ENCODE assay signal across 18 cellular contexts in genomic region chr4:173436866-173437265, GRCh38. TPM values are rescaled to one million over a fixed set of nuclear protein-coding genes. Genes with fewer than 3 reads are reported as not detected.
"Had no signal": no experiment of that assay in that cellular context is flagged by ENCODE, and none has a peak within 500 bp of the region (broad histone marks: within the 10 kb centered on the region; RNA-seq: fewer than 3 reads in every experiment).

No MANE protein-coding gene starts in this region.

- H3K27me3 Mint-ChIP-seq: activated CD8-positive, alpha-beta T cell treated with anti-CD3 and anti-CD28 coated beads for 36 hours; T-helper 17 cell had no signal

- H3K27ac Mint-ChIP-seq: activated CD8-positive, alpha-beta T cell treated with anti-CD3 and anti-CD28 coated beads for 36 hours; natural killer cell treated with Interleukin-12 subunit alpha and Interleukin-12 subunit beta and Interleukin-15 and Interleukin-18, amount 100 ng/mL, for 72 hours; stimulated activated effector memory CD8-positive, alpha-beta T cell treated with anti-CD3 and anti-CD28 coated beads, Interleukin-12 subunit alpha, Interleukin-12 subunit beta, amount 100 ng/mL, for 72 hours; T-helper 17 cell; WTC11 had no signal

- H3K36me3 ChIP-seq: left lung, prostate gland had no signal

- H3K4me1 ChIP-seq: left lung, prostate gland had no signal

- H3K36me3 Mint-ChIP-seq: natural killer cell treated with Interleukin-12 subunit alpha and Interleukin-12 subunit beta and Interleukin-15 and Interleukin-18, amount 100 ng/mL, for 72 hours; stimulated activated effector memory CD8-positive, alpha-beta T cell treated with anti-CD3 and anti-CD28 coated beads, Interleukin-12 subunit alpha, Interleukin-12 subunit beta, amount 100 ng/mL, for 72 hours had no signal

- DNase-seq: activated CD4-positive, alpha-beta T cell treated with anti-CD3 and anti-CD28 coated beads for 4 hours; activated CD8-positive, alpha-beta T cell treated with anti-CD3 and anti-CD28 coated beads for 36 hours; activated effector memory CD4-positive, alpha-beta T cell treated with Interleukin-2 at 50 U/mL for 16 hours; activated naive CD4-positive, alpha-beta T cell treated with anti-CD3 and anti-CD28 coated beads, Interleukin-2, amount 50 U/mL, for 16 hours; activated T-cell treated with anti-CD3 and anti-CD28 coated beads, Interleukin-2, amount 50 U/mL, for 4 hours; dorsolateral prefrontal cortex; hypothalamus; kidney; left lung; mammary epithelial cell; mucosa of descending colon; occipital lobe; T-helper 17 cell had no signal

- H3K27me3 ChIP-seq: dorsolateral prefrontal cortex, left lung had no signal

- H3K9me3 ChIP-seq: mucosa of descending colon, prostate gland had no signal

- H3K9me3 Mint-ChIP-seq: activated T-cell treated with anti-CD3 and anti-CD28 coated beads, Interleukin-2, amount 50 U/mL, for 4 hours; natural killer cell treated with Interleukin-12 subunit alpha and Interleukin-12 subunit beta and Interleukin-15 and Interleukin-18, amount 100 ng/mL, for 72 hours; stimulated activated effector memory CD8-positive, alpha-beta T cell treated with anti-CD3 and anti-CD28 coated beads, Interleukin-12 subunit alpha, Interleukin-12 subunit beta, amount 100 ng/mL, for 72 hours had no signal

- H3K4me3 Mint-ChIP-seq: activated CD8-positive, alpha-beta T cell treated with anti-CD3 and anti-CD28 coated beads for 36 hours; activated T-cell treated with anti-CD3 and anti-CD28 coated beads, Interleukin-2, amount 50 U/mL, for 4 hours; natural killer cell treated with Interleukin-12 subunit alpha and Interleukin-12 subunit beta and Interleukin-15 and Interleukin-18, amount 100 ng/mL, for 72 hours; stimulated activated effector memory CD8-positive, alpha-beta T cell treated with anti-CD3 and anti-CD28 coated beads, Interleukin-12 subunit alpha, Interleukin-12 subunit beta, amount 100 ng/mL, for 72 hours; T-helper 17 cell; WTC11 had no signal

- ATAC-seq: activated CD8-positive, alpha-beta T cell treated with anti-CD3 and anti-CD28 coated beads for 36 hours; activated T-cell treated with anti-CD3 and anti-CD28 coated beads, Interleukin-2, amount 50 U/mL, for 4 hours; mucosa of descending colon; natural killer cell treated with Interleukin-12 subunit alpha and Interleukin-12 subunit beta and Interleukin-15 and Interleukin-18, amount 100 ng/mL, for 72 hours; stimulated activated effector memory CD8-positive, alpha-beta T cell treated with anti-CD3 and anti-CD28 coated beads, Interleukin-12 subunit alpha, Interleukin-12 subunit beta, amount 100 ng/mL, for 72 hours; T-helper 17 cell had no signal

- H3K4me3 ChIP-seq: dorsolateral prefrontal cortex, left lung, mucosa of descending colon, prostate gland had no signal

- H3K27ac ChIP-seq: dorsolateral prefrontal cortex, left lung, prostate gland had no signal

RNA-seq across cellular contexts. Expression of gene SCRG1, which starts 38.0 kb away (rescaled TPM):
- total RNA-seq: activated CD8-positive, alpha-beta T cell treated with anti-CD3 and anti-CD28 coated beads for 36 hours; activated T-cell treated with anti-CD3 and anti-CD28 coated beads, Interleukin-2, amount 50 U/mL, for 4 hours; glomerular endothelial cell; natural killer cell treated with Interleukin-12 subunit alpha and Interleukin-12 subunit beta and Interleukin-15 and Interleukin-18, amount 100 ng/mL, for 72 hours; T-helper 17 cell; WTC11 had no signal
- polyA plus RNA-seq: mammary epithelial cell had no signal
